In genomic region chr14:39203659-39204606, GRCh38 we compare ENCODE assay signal across 17 cellular contexts. TPM values are rescaled to one million over a fixed set of nuclear protein-coding genes. Genes with fewer than 3 reads are reported as not detected.
DNase-seq lines count a peak whose midpoint lies in the region; ATAC-seq, FAIRE-seq and TF ChIP-seq lines count a peak whose summit lies in the region.
"Had no signal": no experiment of that assay in that cellular context is flagged by ENCODE, and none has a peak within 500 bp of the region (broad histone marks: within the 10 kb centered on the region; RNA-seq: fewer than 3 reads in every experiment).

No MANE protein-coding gene starts in this region.

- in situ Hi-C loops in HepG2 (cut with HindIII; ENCODE audit: extremely low pct_ligation_motif_present, low pct_unique_long_range_greater_than_20kb) = no loop called here

- no peaks in the 10 kb centered on the region for H3F3A ChIP-seq in SK-N-SH (replicated peaks; ENCODE audit: insufficient read depth)

- WGBS in HepG2 (ENCODE audit: low lambda C conversion rate) = 65% methylated on average over 5 of the region's 5 CpGs
- 70% methylated on average over 2 of the region's 5 CpGs for WGBS in right lobe of liver (ENCODE audit: insufficient coverage, low coverage, low lambda C conversion rate, missing lambda C conversion rate)
- 100% methylated on average over 1 of the region's 5 CpGs for WGBS in SK-N-SH (ENCODE audit: low lambda C conversion rate)

- H3K4me3 ChIP-seq in HepG2 (replicated peaks in 1 of 3; ENCODE audit: insufficient read depth in 1 of 3, low read depth in 2 of 3, low read length in 3 of 3) = peak overlapping the region in 1 of 3 experiments; percentile 27; a peak in 2 of 6 replicates
- no peak overlapping the region for H3K4me3 ChIP-seq in right lobe of liver
- no peak overlapping the region for H3K4me3 ChIP-seq in WERI-Rb-1 (ENCODE audit: low read depth, low read length)
- no peak overlapping the region for H3K4me3 ChIP-seq in iPS-18a (ENCODE audit: low read length)
- no peak overlapping the region for H3K4me3 ChIP-seq in SK-N-SH (ENCODE audit: low read depth in 2 of 2, low read length in 1 of 2)
- H3K4me3 ChIP-seq: gastroesophageal sphincter had no signal

- no peak for TF ChIP-seq POLR2A in HepG2 (IDR thresholded peaks at IDR 0.05; ENCODE audit: insufficient read depth in 1 of 2, low read depth in 2 of 2, low read length in 2 of 2)
- TF ChIP-seq POLR2A in right lobe of liver (IDR thresholded peaks at IDR 0.05) = no peak

- H3K27ac ChIP-seq in HepG2 (ENCODE audit: extremely low read length, insufficient read depth, low read length) = peak overlapping the region; percentile 49
- H3K27ac ChIP-seq in right lobe of liver = no peak overlapping the region
- H3K27ac ChIP-seq in WERI-Rb-1 = 0 out of 2 replicates have a peak overlapping the region, but pooled peaks have one; percentile 22
- H3K27ac ChIP-seq in iPS-18a (ENCODE audit: low read length) = peak overlapping the region; percentile 49
- H3K27ac ChIP-seq in SK-N-SH (ENCODE audit: low read depth in 2 of 2, low read length in 1 of 2) = no peak overlapping the region
- H3K27ac ChIP-seq: gastroesophageal sphincter had no signal

- H3K4me1 ChIP-seq in HepG2 (ENCODE audit: insufficient read depth, low read length) (peaks cover 30% of the 10 kb centered on the region), right lobe of liver (no peaks in the 10 kb centered on the region), iPS-18a (ENCODE audit: control insufficient read depth, low read depth, low read length) (peaks cover 10% of the 10 kb centered on the region), SK-N-SH (ENCODE audit: control insufficient read depth in 1 of 2, insufficient read depth in 2 of 2, low read depth in 1 of 2, low read length in 1 of 2) (no peaks in the 10 kb centered on the region; a peak in 1 of 4 replicates)
- H3K4me1 ChIP-seq: gastroesophageal sphincter had no signal

- DNase-seq in HepG2 (ENCODE audit: low spot score) (peak; percentile 70), right lobe of liver (no peak), WERI-Rb-1 (peak; percentile 72), GOT3 (lab: John Stamatoyannopoulos, UW) (no peak), NCI-H1105 treated with DMSO at 0.1 percent for 48 hours (lab: John Stamatoyannopoulos, UW) (no peak), SK-N-SH (no peak)
- DNase-seq: activated CD4-positive, alpha-beta memory T cell treated with anti-CD3 and anti-CD28 coated beads for 36 hours; activated effector memory CD4-positive, alpha-beta T cell treated with anti-CD3 and anti-CD28 coated beads, Interleukin-2, amount 50 U/mL, for 16 hours; effector memory CD4-positive, alpha-beta T cell; NCI-H1436; NCI-H526; posterior cingulate gyrus; Right ventricle myocardium superior; T1000 had no signal

- POLR2A ChIA-PET in HepG2 (lab: Yijun Ruan, JAX) (interaction anchor here (0.8 to 4.3 kb wide), 12 partner anchors 8 to 229 kb away, joined by 3 to 45 read pairs (median 4); partner anchors contain the start of genes PNN and TRAPPC6B), SK-N-SH (lab: Yijun Ruan, JAX) (no interaction called here)

- no peaks in the 10 kb centered on the region for H3K27me3 ChIP-seq in HepG2 (ENCODE audit: control insufficient read depth in 1 of 2, insufficient read depth in 2 of 2, low read length in 2 of 2)
- no peaks in the 10 kb centered on the region for H3K27me3 ChIP-seq in right lobe of liver
- H3K27me3 ChIP-seq in WERI-Rb-1 (ENCODE audit: insufficient read depth, low read depth, severe bottlenecking) = no peaks in the 10 kb centered on the region
- H3K27me3 ChIP-seq in iPS-18a (ENCODE audit: control insufficient read depth, insufficient read depth, low read length) = no peaks in the 10 kb centered on the region
- H3K27me3 ChIP-seq in SK-N-SH (ENCODE audit: insufficient read depth) = no peaks in the 10 kb centered on the region
- H3K27me3 ChIP-seq: gastroesophageal sphincter had no signal

- no peak for TF ChIP-seq EP300 in HepG2 (IDR thresholded peaks at IDR 0.05; ENCODE audit: low read depth in 2 of 2, low read length in 2 of 2)
- peak; percentile 65 for TF ChIP-seq EP300 in HepG2 (CRISPR knock-in tag; IDR thresholded peaks at IDR 0.05; ENCODE audit: borderline replicate concordance)
- no peak for TF ChIP-seq EP300 in SK-N-SH (IDR thresholded peaks at IDR 0.05; ENCODE audit: borderline replicate concordance in 1 of 2, low read depth in 1 of 2, low read length in 1 of 2)

- no peaks in the 10 kb centered on the region for H3K79me2 ChIP-seq in HepG2 (ENCODE audit: insufficient read depth, low read length)
- no peaks in the 10 kb centered on the region for H3K79me2 ChIP-seq in SK-N-SH (ENCODE audit: insufficient read depth)

- H3K4me2 ChIP-seq in HepG2 (ENCODE audit: low read depth, low read length) (peak overlapping the region; percentile 59), SK-N-SH (no peak overlapping the region)

- FAIRE-seq in HepG2 (lab: Jason Lieb, UNC) = no peak

- peak overlapping the region; percentile 26; the same call in 1 of the 2 replicates for H3K9ac ChIP-seq in HepG2 (ENCODE audit: insufficient read depth, low read depth, low read length)
- H3K9ac ChIP-seq in iPS-18a (ENCODE audit: low read length) = no peak overlapping the region
- H3K9ac ChIP-seq in SK-N-SH = no peak overlapping the region

- intact Hi-C loops in HepG2 (cut with micrococcal nuclease; ENCODE audit: unreplicated experiment) = no loop called here
- intact Hi-C loops in right lobe of liver (cut with DNase I) = no loop called here

- ATAC-seq in HepG2 (peak; percentile 83), right lobe of liver (no peak), GM21360 (IDR thresholded peaks at IDR 0.05; ENCODE audit: unreplicated experiment) (no peak)
- ATAC-seq: gastroesophageal sphincter had no signal

- no peaks in the 10 kb centered on the region for H3K9me2 ChIP-seq in SK-N-SH

- H3K36me3 ChIP-seq in HepG2 (replicated peaks in 1 of 2; ENCODE audit: control insufficient read depth in 1 of 2, insufficient read depth in 2 of 2, low read length in 2 of 2) = no peaks in the 10 kb centered on the region
- H3K36me3 ChIP-seq in right lobe of liver = no peaks in the 10 kb centered on the region
- H3K36me3 ChIP-seq in WERI-Rb-1 = no peaks in the 10 kb centered on the region
- no peaks in the 10 kb centered on the region for H3K36me3 ChIP-seq in iPS-18a (ENCODE audit: control insufficient read depth, low read depth, low read length)
- no peaks in the 10 kb centered on the region for H3K36me3 ChIP-seq in SK-N-SH (replicated peaks in 1 of 2; ENCODE audit: control insufficient read depth in 1 of 2, insufficient read depth in 2 of 2, low read length in 1 of 2)
- H3K36me3 ChIP-seq: gastroesophageal sphincter had no signal

- CTCF ChIA-PET in HepG2 (lab: Yijun Ruan, JAX; ENCODE audit: low intra/inter-chr PET ratio, low total read pairs) = no interaction called here
- CTCF ChIA-PET in SK-N-SH (lab: Yijun Ruan, JAX) = no interaction called here

- TF ChIP-seq CTCF in HepG2 (CRISPR knock-in tag; IDR thresholded peaks at IDR 0.05) (no peak), right lobe of liver (IDR thresholded peaks at IDR 0.05) (no peak), WERI-Rb-1 (IDR thresholded peaks at IDR 0.05; ENCODE audit: low read depth, low read length) (no peak), SK-N-SH (IDR thresholded peaks at IDR 0.05) (no peak)

- no peaks in the 10 kb centered on the region for H4K20me1 ChIP-seq in HepG2 (ENCODE audit: insufficient read depth, low read length)
- H4K20me1 ChIP-seq in SK-N-SH (ENCODE audit: insufficient read depth) = no peaks in the 10 kb centered on the region

- BruUV-seq in HepG2 (replicated peaks; lab: Mats Ljungman, UMichigan) = no TSS peak

- H2AFZ ChIP-seq in HepG2 (ENCODE audit: low read length) (peak overlapping the region; percentile 74), SK-N-SH (ENCODE audit: low read depth) (no peak overlapping the region)

- TF ChIP-seq RAD21 in HepG2 (CRISPR knock-in tag; IDR thresholded peaks at IDR 0.05) = no peak
- no peak for TF ChIP-seq RAD21 in SK-N-SH (IDR thresholded peaks at IDR 0.05; ENCODE audit: low read length)

- H3K9me3 ChIP-seq in HepG2 (ENCODE audit: low read length) (no peaks in the 10 kb centered on the region), right lobe of liver (no peaks in the 10 kb centered on the region), WERI-Rb-1 (ENCODE audit: severe bottlenecking) (no peaks in the 10 kb centered on the region), iPS-18a (ENCODE audit: control insufficient read depth, low read depth, low read length) (no peaks in the 10 kb centered on the region), SK-N-SH (no peaks in the 10 kb centered on the region)
- H3K9me3 ChIP-seq: gastroesophageal sphincter had no signal

RNA-seq across cellular contexts. Expression of gene PNN, which starts 28.9 kb away (rescaled TPM):
- total RNA-seq in HepG2 (2016; rRNA removed; fragmentation: Illumina TruSeq; extraction: Trizol) = 110 and 214 TPM in 2 replicates
- 47.1 and 48.8 TPM in 2 replicates for total RNA-seq in HepG2 (2016; cell fraction: cytosol; rRNA removed; fragmentation: Illumina TruSeq; extraction: Trizol; ENCODE audit: low read depth)
- 105 and 215 TPM in 2 replicates for total RNA-seq in HepG2 (2016; cell fraction: insoluble cytoplasmic fraction; rRNA removed; fragmentation: Illumina TruSeq; extraction: Trizol)
- 22.0 and 26.0 TPM in 2 replicates for total RNA-seq in HepG2 (2016; cell fraction: membrane; rRNA removed; fragmentation: Illumina TruSeq; extraction: Trizol)
- total RNA-seq in HepG2 (2016; cell fraction: nucleus; rRNA removed; fragmentation: Illumina TruSeq; extraction: Trizol) = 407 and 445 TPM in 2 replicates
- polyA plus RNA-seq in HepG2 (2011; rRNA removed) = 58.0 and 58.6 TPM in 2 replicates
- polyA plus RNA-seq in HepG2 (2011; cell fraction: cytosol; rRNA removed) = 22.1 and 29.7 TPM in 2 replicates
- polyA plus RNA-seq in HepG2 (2011; cell fraction: nucleus; rRNA removed) = 315 and 430 TPM in 2 replicates
- polyA plus RNA-seq in HepG2 (2012) = 184 and 252 TPM in 2 replicates
- polyA plus RNA-seq in HepG2 (2016; cell fraction: cytosol; fragmentation: Illumina TruSeq; extraction: Trizol; ENCODE audit: low read depth) = 4.4 and 5.0 TPM in 2 replicates
- 155 and 157 TPM in 2 replicates for polyA plus RNA-seq in HepG2 (2016; cell fraction: insoluble cytoplasmic fraction; fragmentation: Illumina TruSeq; extraction: Trizol; ENCODE audit: low read depth)
- 13.0 and 14.4 TPM in 2 replicates for polyA plus RNA-seq in HepG2 (2016; cell fraction: membrane; fragmentation: Illumina TruSeq; extraction: Trizol; ENCODE audit: low read depth)
- 1,319 and 1,369 TPM in 2 replicates for polyA plus RNA-seq in HepG2 (2016; cell fraction: nucleus; fragmentation: Illumina TruSeq; extraction: Trizol; ENCODE audit: insufficient read depth, low read depth)
- 19.2 and 20.9 TPM in 2 replicates for polyA minus RNA-seq in HepG2 (2011; rRNA and poly(A)+ RNA removed; ENCODE audit: low replicate concordance)
- 15.5 and 21.0 TPM in 2 replicates for polyA minus RNA-seq in HepG2 (2011; cell fraction: cytosol; rRNA and poly(A)+ RNA removed)
- 311 and 317 TPM in 2 replicates for polyA minus RNA-seq in HepG2 (2011; cell fraction: nucleus; rRNA and poly(A)+ RNA removed)
- 10 to 100 TPM; 12.2 to 42.0 (median 23.8) TPM for total RNA-seq in right lobe of liver
- polyA plus RNA-seq in SK-N-SH (2012; rRNA removed) = 8.8 and 14.7 TPM in 2 replicates
- 6.7 and 8.4 TPM in 2 replicates for polyA plus RNA-seq in SK-N-SH (2012; cell fraction: cytosol; rRNA removed)
- 59.0 and 85.4 TPM in 2 replicates for polyA plus RNA-seq in SK-N-SH (2012; cell fraction: nucleus; rRNA removed)

RNA-seq across cellular contexts. Expression of gene MIA2, which starts 29.8 kb away (rescaled TPM):
- total RNA-seq in HepG2 (2016; rRNA removed; fragmentation: Illumina TruSeq; extraction: Trizol) (119 and 158 TPM in 2 replicates), right lobe of liver (10 to 100 TPM; 58.7 to 90.8 (median 73.6) TPM)
- 154 and 169 TPM in 2 replicates for total RNA-seq in HepG2 (2016; cell fraction: cytosol; rRNA removed; fragmentation: Illumina TruSeq; extraction: Trizol; ENCODE audit: low read depth)
- total RNA-seq in HepG2 (2016; cell fraction: insoluble cytoplasmic fraction; rRNA removed; fragmentation: Illumina TruSeq; extraction: Trizol) = 111 and 161 TPM in 2 replicates
- 165 and 196 TPM in 2 replicates for total RNA-seq in HepG2 (2016; cell fraction: membrane; rRNA removed; fragmentation: Illumina TruSeq; extraction: Trizol)
- 192 and 219 TPM in 2 replicates for total RNA-seq in HepG2 (2016; cell fraction: nucleus; rRNA removed; fragmentation: Illumina TruSeq; extraction: Trizol)
- polyA plus RNA-seq in HepG2 (2011; rRNA removed) (131 and 134 TPM in 2 replicates), SK-N-SH (2012; rRNA removed) (2.6 and 4.7 TPM in 2 replicates)
- polyA plus RNA-seq in HepG2 (2011; cell fraction: cytosol; rRNA removed) = 57.1 and 79.7 TPM in 2 replicates
- 77.3 and 94.7 TPM in 2 replicates for polyA plus RNA-seq in HepG2 (2011; cell fraction: nucleus; rRNA removed)
- polyA plus RNA-seq in HepG2 (2012) = 103 and 118 TPM in 2 replicates
- polyA plus RNA-seq in HepG2 (2016; cell fraction: cytosol; fragmentation: Illumina TruSeq; extraction: Trizol; ENCODE audit: low read depth) = 19.6 and 24.5 TPM in 2 replicates
- 95.4 and 102 TPM in 2 replicates for polyA plus RNA-seq in HepG2 (2016; cell fraction: insoluble cytoplasmic fraction; fragmentation: Illumina TruSeq; extraction: Trizol; ENCODE audit: low read depth)
- 45.8 and 50.4 TPM in 2 replicates for polyA plus RNA-seq in HepG2 (2016; cell fraction: membrane; fragmentation: Illumina TruSeq; extraction: Trizol; ENCODE audit: low read depth)
- polyA plus RNA-seq in HepG2 (2016; cell fraction: nucleus; fragmentation: Illumina TruSeq; extraction: Trizol; ENCODE audit: insufficient read depth, low read depth) = 216 and 223 TPM in 2 replicates
- polyA minus RNA-seq in HepG2 (2011; rRNA and poly(A)+ RNA removed; ENCODE audit: low replicate concordance) = 24.3 and 71.9 TPM in 2 replicates
- polyA minus RNA-seq in HepG2 (2011; cell fraction: cytosol; rRNA and poly(A)+ RNA removed) = 59.9 and 69.8 TPM in 2 replicates
- 211 and 242 TPM in 2 replicates for polyA minus RNA-seq in HepG2 (2011; cell fraction: nucleus; rRNA and poly(A)+ RNA removed)
- 2.7 and 3.6 TPM in 2 replicates for polyA plus RNA-seq in SK-N-SH (2012; cell fraction: cytosol; rRNA removed)
- 4.0 and 6.8 TPM in 2 replicates for polyA plus RNA-seq in SK-N-SH (2012; cell fraction: nucleus; rRNA removed)

RNA-seq across cellular contexts. Expression of gene TRAPPC6B, which starts 33.8 kb away (rescaled TPM):
- total RNA-seq in HepG2 (2016; rRNA removed; fragmentation: Illumina TruSeq; extraction: Trizol) (51.2 and 77.5 TPM in 2 replicates), right lobe of liver (10 to 100 TPM; 11.4 to 26.9 (median 15.1) TPM)
- total RNA-seq in HepG2 (2016; cell fraction: cytosol; rRNA removed; fragmentation: Illumina TruSeq; extraction: Trizol; ENCODE audit: low read depth) = 9.2 and 9.8 TPM in 2 replicates
- 48.6 and 74.0 TPM in 2 replicates for total RNA-seq in HepG2 (2016; cell fraction: insoluble cytoplasmic fraction; rRNA removed; fragmentation: Illumina TruSeq; extraction: Trizol)
- 22.7 and 27.3 TPM in 2 replicates for total RNA-seq in HepG2 (2016; cell fraction: membrane; rRNA removed; fragmentation: Illumina TruSeq; extraction: Trizol)
- 47.2 and 50.6 TPM in 2 replicates for total RNA-seq in HepG2 (2016; cell fraction: nucleus; rRNA removed; fragmentation: Illumina TruSeq; extraction: Trizol)
- polyA plus RNA-seq in HepG2 (2011; rRNA removed) (29.8 and 34.3 TPM in 2 replicates), SK-N-SH (2012; rRNA removed) (4.8 and 7.9 TPM in 2 replicates)
- polyA plus RNA-seq in HepG2 (2011; cell fraction: cytosol; rRNA removed) = 19.3 and 27.7 TPM in 2 replicates
- 37.2 and 38.5 TPM in 2 replicates for polyA plus RNA-seq in HepG2 (2011; cell fraction: nucleus; rRNA removed)
- 35.0 and 40.6 TPM in 2 replicates for polyA plus RNA-seq in HepG2 (2012)
- polyA plus RNA-seq in HepG2 (2016; cell fraction: cytosol; fragmentation: Illumina TruSeq; extraction: Trizol; ENCODE audit: low read depth) = 3.4 and 3.5 TPM in 2 replicates
- polyA plus RNA-seq in HepG2 (2016; cell fraction: insoluble cytoplasmic fraction; fragmentation: Illumina TruSeq; extraction: Trizol; ENCODE audit: low read depth) = 65.3 and 70.4 TPM in 2 replicates
- polyA plus RNA-seq in HepG2 (2016; cell fraction: membrane; fragmentation: Illumina TruSeq; extraction: Trizol; ENCODE audit: low read depth) = 13.6 and 13.7 TPM in 2 replicates
- polyA plus RNA-seq in HepG2 (2016; cell fraction: nucleus; fragmentation: Illumina TruSeq; extraction: Trizol; ENCODE audit: insufficient read depth, low read depth) = 67.7 and 73.9 TPM in 2 replicates
- polyA minus RNA-seq in HepG2 (2011; rRNA and poly(A)+ RNA removed; ENCODE audit: low replicate concordance) = 12.1 and 22.6 TPM in 2 replicates
- polyA minus RNA-seq in HepG2 (2011; cell fraction: cytosol; rRNA and poly(A)+ RNA removed) = 23.4 and 31.4 TPM in 2 replicates
- polyA minus RNA-seq in HepG2 (2011; cell fraction: nucleus; rRNA and poly(A)+ RNA removed) = 55.9 and 62.2 TPM in 2 replicates
- polyA plus RNA-seq in SK-N-SH (2012; cell fraction: cytosol; rRNA removed) = 7.0 and 7.3 TPM in 2 replicates
- 7.5 and 8.8 TPM in 2 replicates for polyA plus RNA-seq in SK-N-SH (2012; cell fraction: nucleus; rRNA removed)

Comparison
In these comparisons a context has a peak if more than half of its experiments do, and no peak if none do; other contexts are left out.
1. DNase-seq: peak in HepG2 (single experiment) and WERI-Rb-1 (single experiment); none in right lobe of liver (0 of 3), GOT3 (single experiment), NCI-H1105 treated with DMSO at 0.1 percent for 48 hours (single experiment) and SK-N-SH (single experiment).
2. H3K27ac ChIP-seq: peak in HepG2 (single experiment), WERI-Rb-1 (single experiment) and iPS-18a (single experiment); none in right lobe of liver (0 of 3) and SK-N-SH (0 of 2).
3. Of the 25 proteins assayed by ChIP-seq in both HepG2 and SK-N-SH: peak only in HepG2: FOSL2 and TAF1; only in SK-N-SH: none; in both: none; in neither: 22; mixed calls (peak in some experiments, not most) for 1.